Comparison of ENCODE assay signal across 1 cellular context in the genomic region with DNA sequence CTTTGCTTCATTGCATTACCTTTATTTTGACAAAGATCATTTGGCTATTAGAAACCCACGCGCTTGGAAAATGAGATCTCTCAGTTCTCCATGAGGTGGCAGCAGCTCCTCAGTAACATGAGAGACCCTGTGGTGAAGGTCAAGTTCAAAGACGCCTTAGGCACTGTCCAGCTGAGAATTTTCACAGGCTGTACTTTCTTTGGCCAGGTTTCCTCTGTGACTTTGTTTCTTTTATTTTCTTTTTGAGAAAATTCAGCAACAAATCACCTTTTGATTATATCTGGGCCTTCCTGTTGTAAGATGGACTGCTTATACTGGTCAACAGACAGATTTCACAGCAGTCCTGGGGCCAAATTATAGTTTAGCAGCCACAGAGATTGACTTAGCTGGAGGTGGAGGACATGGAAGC.
TF ChIP-seq lines count a peak whose summit lies in the region.

No MANE protein-coding gene starts in this region.

TF ChIP-seq in K562, 482 proteins besides CTCF, POLR2A, EP300 and RAD21 (continued from another document):
- TF ChIP-seq, protein P1, sequence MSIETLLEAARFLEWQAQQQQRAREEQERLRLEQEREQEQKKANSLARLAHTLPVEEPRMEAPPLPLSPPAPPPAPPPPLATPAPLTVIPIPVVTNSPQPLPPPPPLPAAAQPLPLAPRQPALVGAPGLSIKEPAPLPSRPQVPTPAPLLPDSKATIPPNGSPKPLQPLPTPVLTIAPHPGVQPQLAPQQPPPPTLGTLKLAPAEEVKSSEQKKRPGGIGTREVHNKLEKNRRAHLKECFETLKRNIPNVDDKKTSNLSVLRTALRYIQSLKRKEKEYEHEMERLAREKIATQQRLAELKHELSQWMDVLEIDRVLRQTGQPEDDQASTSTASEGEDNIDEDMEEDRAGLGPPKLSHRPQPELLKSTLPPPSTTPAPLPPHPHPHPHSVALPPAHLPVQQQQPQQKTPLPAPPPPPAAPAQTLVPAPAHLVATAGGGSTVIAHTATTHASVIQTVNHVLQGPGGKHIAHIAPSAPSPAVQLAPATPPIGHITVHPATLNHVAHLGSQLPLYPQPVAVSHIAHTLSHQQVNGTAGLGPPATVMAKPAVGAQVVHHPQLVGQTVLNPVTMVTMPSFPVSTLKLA (conservative IDR thresholded peaks at IDR 0.05): 0 out of 4 replicates have a peak, but pooled peaks of 1 of the 2 experiments have one; percentile 17
- TF ChIP-seq SMARCC2 (IDR thresholded peaks at IDR 0.05; ENCODE audit: low read depth): no peak
- peak; percentile 22 for TF ChIP-seq ZFP36 (IDR thresholded peaks at IDR 0.05; ENCODE audit: low read depth, low read length, partially characterized antibody)
- TF ChIP-seq ESRRA (IDR thresholded peaks at IDR 0.05; ENCODE audit: borderline replicate concordance, low read depth): peak; percentile 98
- peak; percentile 62 for TF ChIP-seq SMC3 (conservative IDR thresholded peaks at IDR 0.05; ENCODE audit: insufficient read depth, low read depth, low read length)
- TF ChIP-seq ZNF766 (CRISPR knock-in tag; conservative IDR thresholded peaks at IDR 0.05): 0 out of 2 replicates have a peak, but pooled peaks have one; percentile 19
- TF ChIP-seq STAT5B (CRISPR knock-in tag; IDR thresholded peaks at IDR 0.05): no peak
- TF ChIP-seq CBFA2T2 (conservative IDR thresholded peaks at IDR 0.05): no peak
- peak; percentile 47; the same call in 1 of the 2 replicates for TF ChIP-seq TCF7 (IDR thresholded peaks at IDR 0.05; ENCODE audit: borderline replicate concordance)
